ENCODE assay signal across 11 cellular contexts in genomic region chr15:88897142-88897455, GRCh38. TPM values are rescaled to one million over a fixed set of nuclear protein-coding genes. Genes with fewer than 3 reads are reported as not detected.
A peak's percentile ranks its signal among the peaks of the same experiment; 100 is the strongest.
DNase-seq lines count a peak whose midpoint lies in the region; ATAC-seq and TF ChIP-seq lines count a peak whose summit lies in the region.
"Had no signal": no experiment of that assay in that cellular context is flagged by ENCODE, and none has a peak within 500 bp of the region (broad histone marks: within the 10 kb centered on the region; RNA-seq: fewer than 3 reads in every experiment).

No MANE protein-coding gene starts in this region.

- no peaks in the 10 kb centered on the region for H3K9me3 Mint-ChIP-seq in nephron progenitor cell
- H3K9me3 Mint-ChIP-seq: activated T-helper 2 cell treated with anti-CD3 and anti-CD28 coated beads, Interferon-gamma antibody, Interleukin-2, Interleukin-4, amounts not matched to agents 10 μg/mL and 5 μg/mL and 100 μg/mL, durations not matched to agents 14 hours and 24 hours and 36 hours; natural killer cell had no signal

- peaks cover 54% of the 10 kb centered on the region for H3K4me1 Mint-ChIP-seq in nephron progenitor cell

- no peak for ATAC-seq in right cardiac atrium
- ATAC-seq in sciatic nerve: no peak

- no peak for TF ChIP-seq POLR2A in vagina (IDR thresholded peaks at IDR 0.05)

- peaks cover 4% of the 10 kb centered on the region for H3K27me3 Mint-ChIP-seq in nephron progenitor cell (ENCODE audit: low read depth, poor library complexity)

- intact Hi-C loops in left ventricle myocardium inferior (cut with micrococcal nuclease) (no loop called here), right cardiac atrium (cut with DNase I) (no loop called here), vagina (cut with DNase I) (no loop called here), sciatic nerve (cut with DNase I) (no loop called here)

- H3K9me3 ChIP-seq in left ventricle myocardium inferior (replicated peaks) (no peaks in the 10 kb centered on the region), right cardiac atrium (ENCODE audit: control insufficient read depth, low read length) (no peaks in the 10 kb centered on the region), vagina (no peaks in the 10 kb centered on the region)

- H3K27me3 ChIP-seq in left ventricle myocardium inferior (ENCODE audit: low read depth): peaks cover 10% of the 10 kb centered on the region
- no peaks in the 10 kb centered on the region for H3K27me3 ChIP-seq in right cardiac atrium (ENCODE audit: control insufficient read depth, insufficient read depth)
- no peaks in the 10 kb centered on the region for H3K27me3 ChIP-seq in vagina

- H3K27ac Mint-ChIP-seq in nephron progenitor cell: peak overlapping the region; percentile 99
- H3K27ac Mint-ChIP-seq: activated T-helper 2 cell treated with anti-CD3 and anti-CD28 coated beads, Interferon-gamma antibody, Interleukin-2, Interleukin-4, amounts not matched to agents 10 μg/mL and 5 μg/mL and 100 μg/mL, durations not matched to agents 14 hours and 24 hours and 36 hours; natural killer cell had no signal

- H3K4me3 ChIP-seq in left ventricle myocardium inferior: peak overlapping the region; percentile 42
- H3K4me3 ChIP-seq in right cardiac atrium (ENCODE audit: low read length): no peak overlapping the region
- H3K4me3 ChIP-seq in vagina: no peak overlapping the region

- H3K36me3 ChIP-seq in left ventricle myocardium inferior (peaks cover 32% of the 10 kb centered on the region), vagina (peaks cover 0 to 9% of the 10 kb centered on the region in 2 donors)

- H3K36me3 Mint-ChIP-seq in nephron progenitor cell (ENCODE audit: low read depth): peaks cover 23% of the 10 kb centered on the region
- H3K36me3 Mint-ChIP-seq: natural killer cell had no signal

- TF ChIP-seq CTCF in left ventricle myocardium inferior (IDR thresholded peaks at IDR 0.05; ENCODE audit: borderline replicate concordance) (no peak), nephron progenitor cell (IDR thresholded peaks at IDR 0.05) (no peak), vagina (IDR thresholded peaks at IDR 0.05) (no peak)

- H3K4me1 ChIP-seq in left ventricle myocardium inferior (peaks cover 77% of the 10 kb centered on the region), right cardiac atrium (ENCODE audit: control insufficient read depth, insufficient read depth, low read length) (peaks cover 6% of the 10 kb centered on the region), vagina (peaks cover 54% of the 10 kb centered on the region)

- peak overlapping the region; percentile 62 for H3K4me3 Mint-ChIP-seq in nephron progenitor cell
- H3K4me3 Mint-ChIP-seq: natural killer cell had no signal

- H3K27ac ChIP-seq in left ventricle myocardium inferior (replicated peaks) (peak overlapping the region; percentile 91), right cardiac atrium (ENCODE audit: low read length) (no peak overlapping the region), cingulate gyrus (ENCODE audit: low read depth, low read length) (peak overlapping the region; percentile 70), vagina (peak overlapping the region; percentile 73)

- 10% methylated on average over 8 of the region's 8 CpGs for WGBS in right cardiac atrium

- no peak for DNase-seq in left ventricle myocardium inferior
- DNase-seq in right cardiac atrium: no peak
- DNase-seq in nephron progenitor cell: no peak
- DNase-seq in vagina (ENCODE audit: extremely low spot score in 2 of 2): no peak
- DNase-seq in sciatic nerve (ENCODE audit: low spot score): no peak
- DNase-seq in NCI-H446 (lab: John Stamatoyannopoulos, UW): no peak
- no peak for DNase-seq in pons (ENCODE audit: low spot score)
- DNase-seq: natural killer cell, NCI-H1417 treated with DMSO at 0.1 percent for 48 hours had no signal

RNA-seq across cellular contexts. Expression of gene HAPLN3, which starts 1.8 kb away (rescaled TPM):
- total RNA-seq in left ventricle myocardium inferior (3.2 TPM), right cardiac atrium (1 to 10 TPM; 1.6 to 2.8 (median 2.3) TPM), vagina (16.9 TPM), sciatic nerve (15.9 TPM)
- polyA plus RNA-seq in right cardiac atrium: 2.0 TPM

RNA-seq across cellular contexts. Expression of gene MFGE8, which starts 16.1 kb away (rescaled TPM):
- total RNA-seq in left ventricle myocardium inferior (421 TPM), right cardiac atrium (100 to 1,000 TPM; 200 to 347 (median 278) TPM), vagina (513 TPM), sciatic nerve (334 TPM)
- polyA plus RNA-seq in right cardiac atrium: 289 TPM
